1 cellular context compared by ENCODE assay signal in genomic region chr12:93302331-93303229, GRCh38.
TF ChIP-seq lines count a peak whose summit lies in the region.

No MANE protein-coding gene starts in this region.

TF ChIP-seq in K562, 482 proteins besides CTCF, POLR2A, EP300 and RAD21 (continued from another document and continues in another):
- TF ChIP-seq CEBPZ (IDR thresholded peaks at IDR 0.05; ENCODE audit: borderline replicate concordance, low read depth, low read length) (no peak), HDAC3 (IDR thresholded peaks at IDR 0.05; ENCODE audit: borderline replicate concordance, partially characterized antibody) (no peak), ZNF436 (CRISPR knock-in tag; IDR thresholded peaks at IDR 0.05) (no peak), ZNF140 (CRISPR knock-in tag; IDR thresholded peaks at IDR 0.05) (peak; percentile 74), CLOCK (CRISPR knock-in tag; IDR thresholded peaks at IDR 0.05; ENCODE audit: borderline replicate concordance) (no peak), ZBTB7A (IDR thresholded peaks at IDR 0.05; ENCODE audit: borderline replicate concordance, control insufficient read depth, low read depth, low read length) (no peak), CHD4 (IDR thresholded peaks at IDR 0.05; ENCODE audit: insufficient read depth, insufficient replicate concordance, low read depth, low read length, poor library complexity, severe bottlenecking) (no peak), PTBP1 (IDR thresholded peaks at IDR 0.05; ENCODE audit: low read depth, low read length) (no peak), ZNF639 (CRISPR knock-in tag; conservative IDR thresholded peaks at IDR 0.05 in 1 of 2, IDR thresholded peaks at IDR 0.05 in 1 of 2) (no peak), HMG20A (CRISPR knock-in tag; conservative IDR thresholded peaks at IDR 0.05) (no peak), GTF2E2 (tag; IDR thresholded peaks at IDR 0.05) (peak; percentile 35; the same call in 1 of the 2 replicates), SMAD4 (CRISPR knock-in tag; conservative IDR thresholded peaks at IDR 0.05) (peak; percentile 73), CREB3 (tag; conservative IDR thresholded peaks at IDR 0.05; ENCODE audit: low read depth) (no peak; the same call in 1 of the 2 replicates), BHLHE40 (IDR thresholded peaks at IDR 0.05; ENCODE audit: low read length) (no peak), HMGXB4 (CRISPR knock-in tag; IDR thresholded peaks at IDR 0.05) (no peak), HMBOX1 (IDR thresholded peaks at IDR 0.05) (peak; percentile 87), ZBTB43 (CRISPR knock-in tag; IDR thresholded peaks at IDR 0.05) (no peak), MCM3 (IDR thresholded peaks at IDR 0.05) (no peak), HDAC6 (IDR thresholded peaks at IDR 0.05; ENCODE audit: low read depth, low read length) (no peak), ZNF217 (CRISPR knock-in tag; IDR thresholded peaks at IDR 0.05) (no peak), CBX3 (IDR thresholded peaks at IDR 0.05; ENCODE audit: borderline replicate concordance in 1 of 2, low read length in 2 of 2) (no peak; a peak in 1 of 3 replicates), FOXP1 (CRISPR knock-in tag; IDR thresholded peaks at IDR 0.05) (no peak), ZNF197 (CRISPR knock-in tag; IDR thresholded peaks at IDR 0.05; ENCODE audit: low read depth) (peak; percentile 74; the same call in 1 of the 2 replicates), SRF (CRISPR knock-in tag; IDR thresholded peaks at IDR 0.05) (no peak), RAD51 (IDR thresholded peaks at IDR 0.05; ENCODE audit: borderline replicate concordance, low read depth) (no peak), SP2 (IDR thresholded peaks at IDR 0.05; ENCODE audit: extremely low read depth, low read depth, low read length, poor library complexity, severe bottlenecking) (no peak), THRB (CRISPR knock-in tag; conservative IDR thresholded peaks at IDR 0.05) (no peak), HNRNPLL (IDR thresholded peaks at IDR 0.05; ENCODE audit: low read depth, low read length, poor library complexity, severe bottlenecking) (no peak), MBD2 (IDR thresholded peaks at IDR 0.05; ENCODE audit: borderline replicate concordance, low read depth) (no peak), PKNOX1 (IDR thresholded peaks at IDR 0.05) (no peak), NCOA6 (IDR thresholded peaks at IDR 0.05) (no peak; the same call in 1 of the 2 replicates), TAF7 (tag; IDR thresholded peaks at IDR 0.05) (no peak), ZNF830 (CRISPR knock-in tag; IDR thresholded peaks at IDR 0.05) (no peak), RBM17 (IDR thresholded peaks at IDR 0.05; ENCODE audit: borderline replicate concordance, low read depth, low read length) (no peak), ZNF511 (CRISPR knock-in tag; IDR thresholded peaks at IDR 0.05) (no peak), RBM34 (IDR thresholded peaks at IDR 0.05; ENCODE audit: borderline replicate concordance, insufficient read depth, low read length) (no peak), JUNB (CRISPR knock-in tag; conservative IDR thresholded peaks at IDR 0.05) (no peak), VEZF1 (CRISPR knock-in tag; IDR thresholded peaks at IDR 0.05) (0 out of 2 replicates have a peak, but pooled peaks have one; percentile 21), STAT5A (IDR thresholded peaks at IDR 0.05; ENCODE audit: borderline replicate concordance, low read length) (peak; percentile 76)
